ENCODE assay signal across 19 cellular contexts in genomic region chr1:159959451-159959850, GRCh38. TPM values are rescaled to one million over a fixed set of nuclear protein-coding genes. Genes with fewer than 3 reads are reported as not detected.
A peak's percentile ranks its signal among the peaks of the same experiment; 100 is the strongest.
DNase-seq lines count a peak whose midpoint lies in the region; ATAC-seq and TF ChIP-seq lines count a peak whose summit lies in the region.
"Had no signal": no experiment of that assay in that cellular context is flagged by ENCODE, and none has a peak within 500 bp of the region (broad histone marks: within the 10 kb centered on the region; RNA-seq: fewer than 3 reads in every experiment).

No MANE protein-coding gene starts in this region.

- peaks cover 10% of the 10 kb centered on the region for H3K4me1 Mint-ChIP-seq in activated T-cell treated with anti-CD3 and anti-CD28 coated beads, Interleukin-2, amount 50 U/mL, for 24 hours (ENCODE audit: low read depth)
- H3K4me1 Mint-ChIP-seq: activated naive CD4-positive, alpha-beta T cell treated with anti-CD3 and anti-CD28 coated beads, Interleukin-2, amount 50 U/mL, for 24 hours; CD8-positive, alpha-beta memory T cell had no signal

- H3K36me3 ChIP-seq in left ventricle myocardium inferior = no peaks in the 10 kb centered on the region
- H3K36me3 ChIP-seq in upper lobe of left lung = no peaks in the 10 kb centered on the region
- H3K36me3 ChIP-seq: ovary, WERI-Rb-1 had no signal

- H3K9me3 ChIP-seq in left ventricle myocardium inferior (replicated peaks) = no peaks in the 10 kb centered on the region
- H3K9me3 ChIP-seq in upper lobe of left lung = no peaks in the 10 kb centered on the region
- H3K9me3 ChIP-seq: A549, ovary had no signal

- H3K27ac ChIP-seq in left ventricle myocardium inferior (replicated peaks) = no peak overlapping the region
- no peak overlapping the region for H3K27ac ChIP-seq in upper lobe of left lung
- H3K27ac ChIP-seq: A549, ovary, SK-N-MC, WERI-Rb-1 had no signal

- H3K4me1 ChIP-seq in left ventricle myocardium inferior (no peaks in the 10 kb centered on the region), upper lobe of left lung (peaks cover 0 to under 1% (median 0%) of the 10 kb centered on the region in 4 donors)
- H3K4me1 ChIP-seq: A549 had no signal

- H3K4me3 ChIP-seq in left ventricle myocardium inferior (no peak overlapping the region), fibroblast of pulmonary artery (replicated peaks; ENCODE audit: low read depth, low read length) (no peak overlapping the region), upper lobe of left lung (no peak overlapping the region)
- H3K4me3 ChIP-seq: A549, ovary, SK-N-MC had no signal

- H3K4me3 Mint-ChIP-seq in activated T-cell treated with anti-CD3 and anti-CD28 coated beads, Interleukin-2, amount 50 U/mL, for 24 hours = no peak overlapping the region
- H3K4me3 Mint-ChIP-seq: activated CD8-positive, alpha-beta memory T cell treated with anti-CD3 and anti-CD28 coated beads, Interleukin-2, amount 10 ng/mL, durations not matched to agents 7 days and 5 days; activated naive CD4-positive, alpha-beta T cell treated with anti-CD3 and anti-CD28 coated beads, Interleukin-2, amount 50 U/mL, for 24 hours; CD8-positive, alpha-beta memory T cell had no signal

- peaks cover 5% of the 10 kb centered on the region for H3K27me3 Mint-ChIP-seq in activated T-cell treated with anti-CD3 and anti-CD28 coated beads, Interleukin-2, amount 50 U/mL, for 24 hours

- ATAC-seq in Right ventricle myocardium inferior (peak; percentile 11), upper lobe of left lung (ENCODE audit: low FRiP score in 2 of 2) (peak; percentile 32 to 58)
- ATAC-seq: A549 had no signal

- TF ChIP-seq POLR2A in upper lobe of left lung (IDR thresholded peaks at IDR 0.05) = no peak

- WGBS in upper lobe of left lung, 2 donors = 62 to 65% methylated on average over 4 of the region's 4 CpGs

- H3K27me3 ChIP-seq in left ventricle myocardium inferior (ENCODE audit: low read depth) (peaks cover 10% of the 10 kb centered on the region), upper lobe of left lung (no peaks in the 10 kb centered on the region)
- H3K27me3 ChIP-seq: ovary had no signal

- H3K27ac Mint-ChIP-seq in activated T-cell treated with anti-CD3 and anti-CD28 coated beads, Interleukin-2, amount 50 U/mL, for 24 hours = no peak overlapping the region
- H3K27ac Mint-ChIP-seq: activated CD8-positive, alpha-beta memory T cell treated with anti-CD3 and anti-CD28 coated beads, Interleukin-2, amount 10 ng/mL, durations not matched to agents 7 days and 5 days; activated naive CD4-positive, alpha-beta T cell treated with anti-CD3 and anti-CD28 coated beads, Interleukin-2, amount 50 U/mL, for 24 hours had no signal

- intact Hi-C loops in Right ventricle myocardium inferior (cut with DNase I) (no loop called here), left ventricle myocardium inferior (cut with micrococcal nuclease) (no loop called here)

- no peak for TF ChIP-seq EP300 in upper lobe of left lung (IDR thresholded peaks at IDR 0.05)

- no peak for TF ChIP-seq CTCF in left ventricle myocardium inferior (IDR thresholded peaks at IDR 0.05; ENCODE audit: borderline replicate concordance)
- no peak for TF ChIP-seq CTCF in fibroblast of pulmonary artery (IDR thresholded peaks at IDR 0.05; ENCODE audit: low read length, missing control alignments)
- no peak for TF ChIP-seq CTCF in upper lobe of left lung (IDR thresholded peaks at IDR 0.05)

- H3K9me3 Mint-ChIP-seq in activated T-cell treated with anti-CD3 and anti-CD28 coated beads, Interleukin-2, amount 50 U/mL, for 24 hours = no peaks in the 10 kb centered on the region
- H3K9me3 Mint-ChIP-seq: activated naive CD4-positive, alpha-beta T cell treated with anti-CD3 and anti-CD28 coated beads, Interleukin-2, amount 50 U/mL, for 24 hours; CD8-positive, alpha-beta memory T cell had no signal

- DNase-seq in Right ventricle myocardium inferior (ENCODE audit: missing footprints) = no peak
- no peak for DNase-seq in left ventricle myocardium inferior
- peak; percentile 10 for DNase-seq in RPMI7951 (ENCODE audit: low read depth)
- DNase-seq in fibroblast of pulmonary artery (ENCODE audit: low read depth) = peak; percentile 10
- peak in 1 of 2 donors; percentile 18 for DNase-seq in upper lobe of left lung
- no peak for DNase-seq in T1000 (lab: John Stamatoyannopoulos, UW)
- no peak for DNase-seq in activated T-cell treated with anti-CD3 and anti-CD28 coated beads, Interleukin-2, amount 50 U/mL, for 24 hours
- DNase-seq in NCI-H748 (lab: John Stamatoyannopoulos, UW; ENCODE audit: unreplicated experiment) = no peak
- DNase-seq: activated CD8-positive, alpha-beta memory T cell treated with anti-CD3 and anti-CD28 coated beads, Interleukin-2, amount 10 ng/mL, durations not matched to agents 7 days and 5 days; CD8-positive, alpha-beta memory T cell; mesenchymal stem cell; NCI-H748 treated with DMSO at 0.1 percent for 48 hours; ovary; small intestine; WERI-Rb-1 had no signal

- H3K36me3 Mint-ChIP-seq in activated T-cell treated with anti-CD3 and anti-CD28 coated beads, Interleukin-2, amount 50 U/mL, for 24 hours (ENCODE audit: low read depth) = no peaks in the 10 kb centered on the region
- H3K36me3 Mint-ChIP-seq: activated CD8-positive, alpha-beta memory T cell treated with anti-CD3 and anti-CD28 coated beads, Interleukin-2, amount 10 ng/mL, durations not matched to agents 7 days and 5 days; activated naive CD4-positive, alpha-beta T cell treated with anti-CD3 and anti-CD28 coated beads, Interleukin-2, amount 50 U/mL, for 24 hours; CD8-positive, alpha-beta memory T cell had no signal

RNA-seq across cellular contexts. Expression of gene SLAMF9, which starts 5.4 kb away (rescaled TPM):
- total RNA-seq in Right ventricle myocardium inferior (not detected), left ventricle myocardium inferior (not detected), upper lobe of left lung (under 1 TPM in 1 of 6 donors, not detected in 5; 0.34 TPM)
- 0.60 and 0.88 TPM in 2 replicates for total RNA-seq in RPMI7951 (2014; rRNA removed; shearing (Covaris generic))
- total RNA-seq: activated CD8-positive, alpha-beta memory T cell treated with anti-CD3 and anti-CD28 coated beads, Interleukin-2, amount 10 ng/mL, durations not matched to agents 7 days and 5 days; CD8-positive, alpha-beta memory T cell; ovary; temporal lobe had no signal

RNA-seq across cellular contexts. Expression of gene IGSF9, which starts 14.0 kb away (rescaled TPM):
- total RNA-seq in Right ventricle myocardium inferior (0.30 TPM), left ventricle myocardium inferior (0.25 TPM), upper lobe of left lung (1 to 10 TPM in 4 of 6 donors, under 1 TPM in 2; 0.55 to 2.3 (median 1.5) TPM)
- not detected in 2 replicates for total RNA-seq in RPMI7951 (2014; rRNA removed; shearing (Covaris generic))
- total RNA-seq: activated CD8-positive, alpha-beta memory T cell treated with anti-CD3 and anti-CD28 coated beads, Interleukin-2, amount 10 ng/mL, durations not matched to agents 7 days and 5 days had no signal

RNA-seq across cellular contexts. Expression of gene TAGLN2, which starts 34.1 kb away (rescaled TPM):
- 143 TPM for total RNA-seq in Right ventricle myocardium inferior
- total RNA-seq in left ventricle myocardium inferior = 110 TPM
- 811 and 1,008 TPM in 2 replicates for total RNA-seq in RPMI7951 (2014; rRNA removed; shearing (Covaris generic))
- total RNA-seq in upper lobe of left lung = 1,000 to 10,000 TPM in 1 of 6 donors, 100 to 1,000 TPM in 5; 167 to 1,014 (median 605) TPM

RNA-seq across cellular contexts. Expression of gene CFAP45, which starts 59.5 kb away (rescaled TPM):
- 1.0 TPM for total RNA-seq in Right ventricle myocardium inferior
- 1.1 TPM for total RNA-seq in left ventricle myocardium inferior
- total RNA-seq in RPMI7951 (2014; rRNA removed; shearing (Covaris generic)) = 2.2 and 2.9 TPM in 2 replicates
- total RNA-seq in upper lobe of left lung = 10 to 100 TPM in 2 of 6 donors, 1 to 10 TPM in 4; 1.2 to 34.6 (median 9.0) TPM

Comparison
In these comparisons a context has a peak if more than half of its experiments do, and no peak if none do; other contexts are left out.
1. DNase-seq: peak in RPMI7951 (single experiment) and fibroblast of pulmonary artery (single experiment); none in Right ventricle myocardium inferior (single experiment), left ventricle myocardium inferior (single experiment), T1000 (single experiment), activated T-cell treated with anti-CD3 and anti-CD28 coated beads, Interleukin-2, amount 50 U/mL, for 24 hours (single experiment) and NCI-H748 (single experiment).